ENCODE assay signal across 1 cellular context in genomic region chr7:90346326-90347125, GRCh38.
A peak's percentile ranks its signal among the peaks of the same experiment; 100 is the strongest.
TF ChIP-seq lines count a peak whose summit lies in the region.

Gene GTPBP10 (plus strand): TSS chr7:90346716. CDS start chr7:90346742, 26 bp downstream.

TF ChIP-seq in HepG2, 621 proteins besides CTCF, POLR2A, EP300 and RAD21 (continued from another document and continues in another):
- no peak for TF ChIP-seq ZNF34 (CRISPR knock-in tag; IDR thresholded peaks at IDR 0.05; ENCODE audit: borderline replicate concordance)
- TF ChIP-seq ZFP41 (CRISPR knock-in tag; IDR thresholded peaks at IDR 0.05; ENCODE audit: borderline replicate concordance), result 0 out of 2 replicates have a peak, but pooled peaks have one; percentile 35
- TF ChIP-seq, protein P1, sequence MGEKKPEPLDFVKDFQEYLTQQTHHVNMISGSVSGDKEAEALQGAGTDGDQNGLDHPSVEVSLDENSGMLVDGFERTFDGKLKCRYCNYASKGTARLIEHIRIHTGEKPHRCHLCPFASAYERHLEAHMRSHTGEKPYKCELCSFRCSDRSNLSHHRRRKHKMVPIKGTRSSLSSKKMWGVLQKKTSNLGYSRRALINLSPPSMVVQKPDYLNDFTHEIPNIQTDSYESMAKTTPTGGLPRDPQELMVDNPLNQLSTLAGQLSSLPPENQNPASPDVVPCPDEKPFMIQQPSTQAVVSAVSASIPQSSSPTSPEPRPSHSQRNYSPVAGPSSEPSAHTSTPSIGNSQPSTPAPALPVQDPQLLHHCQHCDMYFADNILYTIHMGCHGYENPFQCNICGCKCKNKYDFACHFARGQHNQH (CRISPR knock-in tag; IDR thresholded peaks at IDR 0.05), result peak; percentile 73; the same call in 1 of the 2 replicates
- 0 out of 2 replicates have a peak, but pooled peaks have one; percentile 32 for TF ChIP-seq ZNF280D (CRISPR knock-in tag; IDR thresholded peaks at IDR 0.05)
- no peak for TF ChIP-seq WIZ (CRISPR knock-in tag; IDR thresholded peaks at IDR 0.05)
- TF ChIP-seq KDM5A (IDR thresholded peaks at IDR 0.05; ENCODE audit: borderline replicate concordance, low read length), result peak; percentile 91
- TF ChIP-seq ZNF556 (CRISPR knock-in tag; IDR thresholded peaks at IDR 0.05; ENCODE audit: borderline replicate concordance), result peak; percentile 83; the same call in 1 of the 2 replicates
- TF ChIP-seq TOE1 (CRISPR knock-in tag; IDR thresholded peaks at IDR 0.05), result no peak
- no peak for TF ChIP-seq LBX2 (CRISPR knock-in tag; IDR thresholded peaks at IDR 0.05; ENCODE audit: borderline replicate concordance)
- TF ChIP-seq SIN3A (IDR thresholded peaks at IDR 0.05; ENCODE audit: borderline replicate concordance, low read depth, low read length), result peak; percentile 57; the same call in 1 of the 2 replicates
- TF ChIP-seq, protein P2, sequence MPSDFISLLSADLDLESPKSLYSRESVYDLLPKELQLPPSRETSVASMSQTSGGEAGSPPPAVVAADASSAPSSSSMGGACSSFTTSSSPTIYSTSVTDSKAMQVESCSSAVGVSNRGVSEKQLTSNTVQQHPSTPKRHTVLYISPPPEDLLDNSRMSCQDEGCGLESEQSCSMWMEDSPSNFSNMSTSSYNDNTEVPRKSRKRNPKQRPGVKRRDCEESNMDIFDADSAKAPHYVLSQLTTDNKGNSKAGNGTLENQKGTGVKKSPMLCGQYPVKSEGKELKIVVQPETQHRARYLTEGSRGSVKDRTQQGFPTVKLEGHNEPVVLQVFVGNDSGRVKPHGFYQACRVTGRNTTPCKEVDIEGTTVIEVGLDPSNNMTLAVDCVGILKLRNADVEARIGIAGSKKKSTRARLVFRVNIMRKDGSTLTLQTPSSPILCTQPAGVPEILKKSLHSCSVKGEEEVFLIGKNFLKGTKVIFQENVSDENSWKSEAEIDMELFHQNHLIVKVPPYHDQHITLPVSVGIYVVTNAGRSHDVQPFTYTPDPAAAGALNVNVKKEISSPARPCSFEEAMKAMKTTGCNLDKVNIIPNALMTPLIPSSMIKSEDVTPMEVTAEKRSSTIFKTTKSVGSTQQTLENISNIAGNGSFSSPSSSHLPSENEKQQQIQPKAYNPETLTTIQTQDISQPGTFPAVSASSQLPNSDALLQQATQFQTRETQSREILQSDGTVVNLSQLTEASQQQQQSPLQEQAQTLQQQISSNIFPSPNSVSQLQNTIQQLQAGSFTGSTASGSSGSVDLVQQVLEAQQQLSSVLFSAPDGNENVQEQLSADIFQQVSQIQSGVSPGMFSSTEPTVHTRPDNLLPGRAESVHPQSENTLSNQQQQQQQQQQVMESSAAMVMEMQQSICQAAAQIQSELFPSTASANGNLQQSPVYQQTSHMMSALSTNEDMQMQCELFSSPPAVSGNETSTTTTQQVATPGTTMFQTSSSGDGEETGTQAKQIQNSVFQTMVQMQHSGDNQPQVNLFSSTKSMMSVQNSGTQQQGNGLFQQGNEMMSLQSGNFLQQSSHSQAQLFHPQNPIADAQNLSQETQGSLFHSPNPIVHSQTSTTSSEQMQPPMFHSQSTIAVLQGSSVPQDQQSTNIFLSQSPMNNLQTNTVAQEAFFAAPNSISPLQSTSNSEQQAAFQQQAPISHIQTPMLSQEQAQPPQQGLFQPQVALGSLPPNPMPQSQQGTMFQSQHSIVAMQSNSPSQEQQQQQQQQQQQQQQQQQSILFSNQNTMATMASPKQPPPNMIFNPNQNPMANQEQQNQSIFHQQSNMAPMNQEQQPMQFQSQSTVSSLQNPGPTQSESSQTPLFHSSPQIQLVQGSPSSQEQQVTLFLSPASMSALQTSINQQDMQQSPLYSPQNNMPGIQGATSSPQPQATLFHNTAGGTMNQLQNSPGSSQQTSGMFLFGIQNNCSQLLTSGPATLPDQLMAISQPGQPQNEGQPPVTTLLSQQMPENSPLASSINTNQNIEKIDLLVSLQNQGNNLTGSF (CRISPR knock-in tag; IDR thresholded peaks at IDR 0.05), result no peak
- TF ChIP-seq ZBTB14 (CRISPR knock-in tag; IDR thresholded peaks at IDR 0.05), result no peak
- TF ChIP-seq, protein P3, sequence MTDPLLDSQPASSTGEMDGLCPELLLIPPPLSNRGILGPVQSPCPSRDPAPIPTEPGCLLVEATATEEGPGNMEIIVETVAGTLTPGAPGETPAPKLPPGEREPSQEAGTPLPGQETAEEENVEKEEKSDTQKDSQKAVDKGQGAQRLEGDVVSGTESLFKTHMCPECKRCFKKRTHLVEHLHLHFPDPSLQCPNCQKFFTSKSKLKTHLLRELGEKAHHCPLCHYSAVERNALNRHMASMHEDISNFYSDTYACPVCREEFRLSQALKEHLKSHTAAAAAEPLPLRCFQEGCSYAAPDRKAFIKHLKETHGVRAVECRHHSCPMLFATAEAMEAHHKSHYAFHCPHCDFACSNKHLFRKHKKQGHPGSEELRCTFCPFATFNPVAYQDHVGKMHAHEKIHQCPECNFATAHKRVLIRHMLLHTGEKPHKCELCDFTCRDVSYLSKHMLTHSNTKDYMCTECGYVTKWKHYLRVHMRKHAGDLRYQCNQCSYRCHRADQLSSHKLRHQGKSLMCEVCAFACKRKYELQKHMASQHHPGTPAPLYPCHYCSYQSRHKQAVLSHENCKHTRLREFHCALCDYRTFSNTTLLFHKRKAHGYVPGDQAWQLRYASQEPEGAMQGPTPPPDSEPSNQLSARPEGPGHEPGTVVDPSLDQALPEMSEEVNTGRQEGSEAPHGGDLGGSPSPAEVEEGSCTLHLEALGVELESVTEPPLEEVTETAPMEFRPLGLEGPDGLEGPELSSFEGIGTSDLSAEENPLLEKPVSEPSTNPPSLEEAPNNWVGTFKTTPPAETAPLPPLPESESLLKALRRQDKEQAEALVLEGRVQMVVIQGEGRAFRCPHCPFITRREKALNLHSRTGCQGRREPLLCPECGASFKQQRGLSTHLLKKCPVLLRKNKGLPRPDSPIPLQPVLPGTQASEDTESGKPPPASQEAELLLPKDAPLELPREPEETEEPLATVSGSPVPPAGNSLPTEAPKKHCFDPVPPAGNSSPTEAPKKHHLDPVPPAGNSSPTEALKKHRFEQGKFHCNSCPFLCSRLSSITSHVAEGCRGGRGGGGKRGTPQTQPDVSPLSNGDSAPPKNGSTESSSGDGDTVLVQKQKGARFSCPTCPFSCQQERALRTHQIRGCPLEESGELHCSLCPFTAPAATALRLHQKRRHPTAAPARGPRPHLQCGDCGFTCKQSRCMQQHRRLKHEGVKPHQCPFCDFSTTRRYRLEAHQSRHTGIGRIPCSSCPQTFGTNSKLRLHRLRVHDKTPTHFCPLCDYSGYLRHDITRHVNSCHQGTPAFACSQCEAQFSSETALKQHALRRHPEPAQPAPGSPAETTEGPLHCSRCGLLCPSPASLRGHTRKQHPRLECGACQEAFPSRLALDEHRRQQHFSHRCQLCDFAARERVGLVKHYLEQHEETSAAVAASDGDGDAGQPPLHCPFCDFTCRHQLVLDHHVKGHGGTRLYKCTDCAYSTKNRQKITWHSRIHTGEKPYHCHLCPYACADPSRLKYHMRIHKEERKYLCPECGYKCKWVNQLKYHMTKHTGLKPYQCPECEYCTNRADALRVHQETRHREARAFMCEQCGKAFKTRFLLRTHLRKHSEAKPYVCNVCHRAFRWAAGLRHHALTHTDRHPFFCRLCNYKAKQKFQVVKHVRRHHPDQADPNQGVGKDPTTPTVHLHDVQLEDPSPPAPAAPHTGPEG (CRISPR knock-in tag; IDR thresholded peaks at IDR 0.05), result no peak
- TF ChIP-seq ZNF12 (CRISPR knock-in tag; IDR thresholded peaks at IDR 0.05), result no peak
- TF ChIP-seq ELF1 (CRISPR knock-in tag; IDR thresholded peaks at IDR 0.05), result peak; percentile 98
- TF ChIP-seq, protein P4, sequence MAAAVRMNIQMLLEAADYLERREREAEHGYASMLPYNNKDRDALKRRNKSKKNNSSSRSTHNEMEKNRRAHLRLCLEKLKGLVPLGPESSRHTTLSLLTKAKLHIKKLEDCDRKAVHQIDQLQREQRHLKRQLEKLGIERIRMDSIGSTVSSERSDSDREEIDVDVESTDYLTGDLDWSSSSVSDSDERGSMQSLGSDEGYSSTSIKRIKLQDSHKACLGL (CRISPR knock-in tag; IDR thresholded peaks at IDR 0.05), result peak; percentile 83; the same call in 1 of the 2 replicates
- TF ChIP-seq ZNF451 (CRISPR knock-in tag; IDR thresholded peaks at IDR 0.05), result 0 out of 2 replicates have a peak, but pooled peaks have one; percentile 35
- TF ChIP-seq, protein P5, sequence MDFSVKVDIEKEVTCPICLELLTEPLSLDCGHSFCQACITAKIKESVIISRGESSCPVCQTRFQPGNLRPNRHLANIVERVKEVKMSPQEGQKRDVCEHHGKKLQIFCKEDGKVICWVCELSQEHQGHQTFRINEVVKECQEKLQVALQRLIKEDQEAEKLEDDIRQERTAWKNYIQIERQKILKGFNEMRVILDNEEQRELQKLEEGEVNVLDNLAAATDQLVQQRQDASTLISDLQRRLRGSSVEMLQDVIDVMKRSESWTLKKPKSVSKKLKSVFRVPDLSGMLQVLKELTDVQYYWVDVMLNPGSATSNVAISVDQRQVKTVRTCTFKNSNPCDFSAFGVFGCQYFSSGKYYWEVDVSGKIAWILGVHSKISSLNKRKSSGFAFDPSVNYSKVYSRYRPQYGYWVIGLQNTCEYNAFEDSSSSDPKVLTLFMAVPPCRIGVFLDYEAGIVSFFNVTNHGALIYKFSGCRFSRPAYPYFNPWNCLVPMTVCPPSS (IDR thresholded peaks at IDR 0.05), result no peak
- TF ChIP-seq, protein P6, sequence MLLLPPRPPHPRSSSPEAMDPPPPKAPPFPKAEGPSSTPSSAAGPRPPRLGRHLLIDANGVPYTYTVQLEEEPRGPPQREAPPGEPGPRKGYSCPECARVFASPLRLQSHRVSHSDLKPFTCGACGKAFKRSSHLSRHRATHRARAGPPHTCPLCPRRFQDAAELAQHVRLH (CRISPR knock-in tag; IDR thresholded peaks at IDR 0.05; ENCODE audit: borderline replicate concordance, low read depth), result 0 out of 2 replicates have a peak, but pooled peaks have one; percentile 85
- no peak for TF ChIP-seq ARHGAP35 (CRISPR knock-in tag; IDR thresholded peaks at IDR 0.05; ENCODE audit: borderline replicate concordance)
- no peak for TF ChIP-seq NR2F2 (IDR thresholded peaks at IDR 0.05; ENCODE audit: borderline replicate concordance, low read depth)
- peak; percentile 86 for TF ChIP-seq RBFOX2 (IDR thresholded peaks at IDR 0.05; ENCODE audit: low read depth, low read length)
- no peak for TF ChIP-seq NFKBIZ (CRISPR knock-in tag; IDR thresholded peaks at IDR 0.05)
- TF ChIP-seq CENPT (CRISPR knock-in tag; IDR thresholded peaks at IDR 0.05; ENCODE audit: low read depth), result no peak
- TF ChIP-seq ZNF891 (CRISPR knock-in tag; IDR thresholded peaks at IDR 0.05), result no peak
- TF ChIP-seq, protein P7, sequence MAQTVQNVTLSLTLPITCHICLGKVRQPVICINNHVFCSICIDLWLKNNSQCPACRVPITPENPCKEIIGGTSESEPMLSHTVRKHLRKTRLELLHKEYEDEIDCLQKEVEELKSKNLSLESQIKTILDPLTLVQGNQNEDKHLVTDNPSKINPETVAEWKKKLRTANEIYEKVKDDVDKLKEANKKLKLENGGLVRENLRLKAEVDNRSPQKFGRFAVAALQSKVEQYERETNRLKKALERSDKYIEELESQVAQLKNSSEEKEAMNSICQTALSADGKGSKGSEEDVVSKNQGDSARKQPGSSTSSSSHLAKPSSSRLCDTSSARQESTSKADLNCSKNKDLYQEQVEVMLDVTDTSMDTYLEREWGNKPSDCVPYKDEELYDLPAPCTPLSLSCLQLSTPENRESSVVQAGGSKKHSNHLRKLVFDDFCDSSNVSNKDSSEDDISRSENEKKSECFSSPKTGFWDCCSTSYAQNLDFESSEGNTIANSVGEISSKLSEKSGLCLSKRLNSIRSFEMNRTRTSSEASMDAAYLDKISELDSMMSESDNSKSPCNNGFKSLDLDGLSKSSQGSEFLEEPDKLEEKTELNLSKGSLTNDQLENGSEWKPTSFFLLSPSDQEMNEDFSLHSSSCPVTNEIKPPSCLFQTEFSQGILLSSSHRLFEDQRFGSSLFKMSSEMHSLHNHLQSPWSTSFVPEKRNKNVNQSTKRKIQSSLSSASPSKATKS (CRISPR knock-in tag; IDR thresholded peaks at IDR 0.05), result no peak
- TF ChIP-seq POLR2G (IDR thresholded peaks at IDR 0.05; ENCODE audit: low read depth, low read length), result peak; percentile 94
- peak; percentile 98 for TF ChIP-seq ATF1 (CRISPR knock-in tag; IDR thresholded peaks at IDR 0.05)
- no peak; the same call in 1 of the 2 replicates for TF ChIP-seq RARA (CRISPR knock-in tag; IDR thresholded peaks at IDR 0.05)
